ENCODE assay signal across 8 cellular contexts in the genomic region with DNA sequence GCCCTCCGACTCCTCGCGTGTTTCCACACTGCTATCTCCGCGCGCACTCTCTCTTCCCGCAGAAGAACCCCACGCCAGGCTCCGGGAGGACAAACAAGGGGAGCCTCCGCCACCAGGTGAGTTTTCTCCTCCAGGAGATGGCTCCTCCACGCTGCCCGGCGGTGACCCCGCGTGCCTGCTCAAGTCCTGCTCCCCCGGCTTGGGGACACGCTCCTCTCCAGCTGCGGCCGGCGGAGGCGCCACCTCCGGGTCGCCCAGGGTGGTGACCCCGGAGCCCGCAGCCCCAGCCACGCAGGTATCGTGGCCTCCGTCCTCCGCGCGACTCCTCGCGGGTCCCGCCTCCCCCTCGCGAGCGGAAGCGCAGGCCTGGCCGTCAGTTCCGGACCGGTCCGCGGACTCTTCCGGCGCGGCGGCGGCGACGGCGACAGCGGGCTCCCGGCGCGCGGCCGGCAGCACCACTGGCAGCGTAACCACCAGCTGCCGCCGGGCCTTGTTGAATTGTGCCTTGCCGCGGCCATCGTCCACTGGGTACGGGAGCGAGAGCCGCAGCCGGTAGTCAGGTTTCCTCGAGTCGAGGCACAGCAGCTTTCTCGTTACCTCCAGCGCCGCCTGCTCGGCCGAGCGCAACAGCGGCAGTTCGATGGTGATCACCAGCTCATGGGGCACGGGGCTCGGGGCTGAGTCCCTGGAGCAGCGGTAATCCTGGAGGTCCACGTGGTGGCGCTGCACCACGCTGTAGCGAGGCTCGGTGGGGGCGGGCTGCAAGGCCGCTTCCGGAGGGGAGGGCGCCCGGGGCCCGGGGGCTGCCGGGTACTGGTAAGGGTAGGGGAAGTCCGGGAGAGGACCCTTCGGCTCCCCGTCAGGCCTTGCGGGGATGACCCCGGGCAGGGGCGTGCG. TPM values are rescaled to one million over a fixed set of nuclear protein-coding genes. Genes with fewer than 3 reads are reported as not detected.
DNase-seq lines count a peak whose midpoint lies in the region; ATAC-seq, FAIRE-seq and TF ChIP-seq lines count a peak whose summit lies in the region.

No MANE protein-coding gene starts in this region.

- peak; percentile 83 for TF ChIP-seq CTCF in SU-DHL-6 (IDR thresholded peaks at IDR 0.05; ENCODE audit: insufficient read depth, low read length, poor library complexity, severe bottlenecking)
- TF ChIP-seq CTCF in heart right ventricle (IDR thresholded peaks at IDR 0.05): peak; percentile 67 to 95 (median 87)
- peak; percentile 80 for TF ChIP-seq CTCF in upper lobe of right lung (IDR thresholded peaks at IDR 0.05)

- TF ChIP-seq POLR2A in GM12891 (IDR thresholded peaks at IDR 0.05; ENCODE audit: low read depth, low read length): 0 out of 2 replicates have a peak, but pooled peaks have one; percentile 63

- H3K9ac ChIP-seq in SU-DHL-6 (ENCODE audit: low read length) (peak overlapping the region; percentile 93), adipocyte (ENCODE audit: low read length) (peak overlapping the region; percentile 98)

- H3K4me3 ChIP-seq in SU-DHL-6 (ENCODE audit: insufficient read depth, low read length, poor library complexity, severe bottlenecking) (peak overlapping the region; percentile 79), adipocyte (ENCODE audit: low read length) (peak overlapping the region; percentile 99), heart right ventricle (peak overlapping the region; percentile 69 to 98 (median 88)), upper lobe of right lung (peak overlapping the region; percentile 80)

- H3K27ac ChIP-seq in SU-DHL-6 (ENCODE audit: low read depth, low read length): peak overlapping the region; percentile 90
- peak overlapping the region; percentile 84 to 99 (median 96) for H3K27ac ChIP-seq in heart right ventricle
- H3K27ac ChIP-seq in upper lobe of right lung: peak overlapping the region; percentile 97

- peak; percentile 84 for ATAC-seq in HG02798 (IDR thresholded peaks at IDR 0.05; ENCODE audit: poor library complexity, unreplicated experiment)
- ATAC-seq in heart right ventricle: peak; percentile 93 to 97 (median 95)
- peak; percentile 97 for ATAC-seq in upper lobe of right lung

- H3K36me3 ChIP-seq in SU-DHL-6 (ENCODE audit: low read length) (peaks cover 10% of the 10 kb centered on the region), adipocyte (ENCODE audit: control insufficient read depth, insufficient read depth, low read length, severe bottlenecking) (peaks cover 7% of the 10 kb centered on the region), heart right ventricle (peaks cover 0 to 28% (median 0%) of the 10 kb centered on the region in 9 donors), upper lobe of right lung (peaks cover 5% of the 10 kb centered on the region)

- whole genome bisulfite sequencing in heart right ventricle, 2 donors: 0 to 1% methylated on average over 99 of the region's 99 CpGs

- H3K27me3 ChIP-seq in SU-DHL-6 (ENCODE audit: low read length): no peaks in the 10 kb centered on the region
- H3K27me3 ChIP-seq in adipocyte (replicated peaks; ENCODE audit: control insufficient read depth, insufficient read depth, low read length): no peaks in the 10 kb centered on the region
- no peaks in the 10 kb centered on the region for H3K27me3 ChIP-seq in heart right ventricle
- no peaks in the 10 kb centered on the region for H3K27me3 ChIP-seq in upper lobe of right lung

- peak overlapping the region; percentile 99 for H3K4me2 ChIP-seq in SU-DHL-6 (ENCODE audit: low read depth, low read length, poor library complexity, severe bottlenecking)

- peak; percentile 82 for DNase-seq in GM12891 (ENCODE audit: insufficient read length, low spot score)
- DNase-seq in NCI-H1417 (lab: John Stamatoyannopoulos, UW): peak; percentile 96 to 98 (median 98)
- peak; percentile 98 for DNase-seq in adipocyte (ENCODE audit: low read depth)
- peak; percentile 93 to 94 for DNase-seq in heart right ventricle
- peak; percentile 98 for DNase-seq in posterior vena cava (ENCODE audit: low spot score)
- peak; percentile 98 for DNase-seq in upper lobe of right lung

- H4K20me1 ChIP-seq in SU-DHL-6 (ENCODE audit: low read depth, low read length): peaks cover 11% of the 10 kb centered on the region

- H3K9me3 ChIP-seq in SU-DHL-6 (ENCODE audit: insufficient read depth, low read length) (no peaks in the 10 kb centered on the region), adipocyte (ENCODE audit: control insufficient read depth, low read length) (no peaks in the 10 kb centered on the region), heart right ventricle (no peaks in the 10 kb centered on the region), upper lobe of right lung (no peaks in the 10 kb centered on the region)

- no peaks in the 10 kb centered on the region for H3K9me2 ChIP-seq in SU-DHL-6 (replicated peaks; ENCODE audit: insufficient read depth, low read length)

- peaks cover 23% of the 10 kb centered on the region for H3F3A ChIP-seq in SU-DHL-6 (ENCODE audit: insufficient read depth)

- peaks cover 24% of the 10 kb centered on the region for H3K4me1 ChIP-seq in adipocyte (ENCODE audit: control insufficient read depth, insufficient read depth, low read length)
- H3K4me1 ChIP-seq in heart right ventricle: peaks cover 8 to 61% (median 43%) of the 10 kb centered on the region in 9 donors
- H3K4me1 ChIP-seq in upper lobe of right lung: peaks cover 37% of the 10 kb centered on the region

- intact Hi-C loops in heart right ventricle (cut with DNase I) (loop anchor here (2.0 to 10.0 kb wide), 12 partner anchors 51 to 231 kb away; a partner anchor contains a TSS), posterior vena cava (cut with DNase I) (loop anchor here in 1 of 2 donors (10.0 kb wide), 2 partner anchors 61 to 131 kb away; a partner anchor contains a TSS), upper lobe of right lung (cut with DNase I) (no loop called here)

- H3K79me2 ChIP-seq in SU-DHL-6 (ENCODE audit: insufficient read depth, low read length): peaks cover 88% of the 10 kb centered on the region

- H2AFZ ChIP-seq in SU-DHL-6 (ENCODE audit: low read depth, low read length, severe bottlenecking): peak overlapping the region; percentile 80

- peak; percentile 95 for FAIRE-seq in GM12891 (lab: Jason Lieb, UNC)

TF ChIP-seq in GM12891, 5 proteins besides CTCF, POLR2A, EP300 and RAD21:
- peak; percentile 21; the same call in 1 of the 2 replicates for TF ChIP-seq SPI1 (IDR thresholded peaks at IDR 0.05; ENCODE audit: low read depth, low read length)
- TF ChIP-seq POLR2AphosphoS5 (IDR thresholded peaks at IDR 0.05; ENCODE audit: low read depth, low read length): peak; percentile 39
- TF ChIP-seq TAF1 (IDR thresholded peaks at IDR 0.05; ENCODE audit: low read depth, low read length): peak; percentile 7; the same call in 1 of the 2 replicates
- no peak; the same call in none of the 2 replicates for TF ChIP-seq POU2F2 (IDR thresholded peaks at IDR 0.05; ENCODE audit: low read depth, low read length)
- no peak for TF ChIP-seq PAX5 (IDR thresholded peaks at IDR 0.05; ENCODE audit: insufficient read depth, low read length, severe bottlenecking)

RNA-seq across cellular contexts. Expression of a gene that starts 1.1 kb away (rescaled TPM):
- polyA plus RNA-seq in GM12891 (2012; ENCODE audit: low read depth, missing spikeins): 4.4 TPM
- total RNA-seq in heart right ventricle: 1 to 10 TPM; 4.1 to 6.9 (median 4.6) TPM
- polyA plus RNA-seq in heart right ventricle: 1 to 10 TPM; 2.9 to 5.3 TPM
- 1 to 10 TPM; 4.3 to 6.1 TPM for total RNA-seq in posterior vena cava
- 5.6 TPM for total RNA-seq in upper lobe of right lung

RNA-seq across cellular contexts. Expression of a gene that starts 13.3 kb away (rescaled TPM):
- 23.4 TPM for polyA plus RNA-seq in GM12891 (2012; ENCODE audit: low read depth, missing spikeins)
- 10 to 100 TPM in 9 of 10 donors, 1 to 10 TPM in 1; 9.7 to 23.4 (median 14.3) TPM for total RNA-seq in heart right ventricle
- 10 to 100 TPM in 1 of 2 donors, 1 to 10 TPM in 1; 6.1 to 18.9 TPM for polyA plus RNA-seq in heart right ventricle
- total RNA-seq in posterior vena cava: 10 to 100 TPM; 33.0 to 34.4 TPM
- 27.1 TPM for total RNA-seq in upper lobe of right lung

RNA-seq across cellular contexts. Expression of a gene that starts 13.5 kb away (rescaled TPM):
- 690 TPM for polyA plus RNA-seq in GM12891 (2012; ENCODE audit: low read depth, missing spikeins)
- total RNA-seq in heart right ventricle (100 to 1,000 TPM; 103 to 164 (median 127) TPM), posterior vena cava (100 to 1,000 TPM; 130 to 144 TPM), upper lobe of right lung (157 TPM)
- 100 to 1,000 TPM; 253 to 562 TPM for polyA plus RNA-seq in heart right ventricle

RNA-seq across cellular contexts. Expression of a gene that starts 35.2 kb away (rescaled TPM):
- polyA plus RNA-seq in GM12891 (2012; ENCODE audit: low read depth, missing spikeins): 26.4 TPM
- total RNA-seq in heart right ventricle (10 to 100 TPM in 1 of 10 donors, 1 to 10 TPM in 9; 2.7 to 38.4 (median 7.0) TPM), posterior vena cava (1 to 10 TPM; 7.1 to 8.5 TPM), upper lobe of right lung (6.0 TPM)
- 1 to 10 TPM; 3.3 to 5.7 TPM for polyA plus RNA-seq in heart right ventricle

RNA-seq across cellular contexts. Expression of a gene that starts 47.7 kb away (rescaled TPM):
- 17,495 TPM for polyA plus RNA-seq in GM12891 (2012; ENCODE audit: low read depth, missing spikeins)
- total RNA-seq in heart right ventricle (100 to 1,000 TPM; 619 to 959 (median 708) TPM), posterior vena cava (1,000 to 10,000 TPM; 1,012 to 1,062 TPM), upper lobe of right lung (1,185 TPM)
- 1,000 to 10,000 TPM; 1,122 to 2,979 TPM for polyA plus RNA-seq in heart right ventricle

Comparison
In these comparisons a context has a peak if more than half of its experiments do, and no peak if none do; other contexts are left out.
1. Peak in every context shown above with its lines: DNase-seq, ATAC-seq, H3K4me3 ChIP-seq and H3K27ac ChIP-seq.